9 cellular contexts compared by ENCODE assay signal in genomic region chr7:25565949-25566348, GRCh38.
DNase-seq lines count a peak whose midpoint lies in the region; ATAC-seq, FAIRE-seq and TF ChIP-seq lines count a peak whose summit lies in the region.
"Had no signal": no experiment of that assay in that cellular context is flagged by ENCODE, and none has a peak within 500 bp of the region (broad histone marks: within the 10 kb centered on the region; RNA-seq: fewer than 3 reads in every experiment).

No MANE protein-coding gene starts in this region.

- H3K27ac Mint-ChIP-seq in activated T-helper 2 cell treated with anti-CD3 and anti-CD28 coated beads, Interferon-gamma antibody, Interleukin-2, Interleukin-4, amounts not matched to agents 10 μg/mL and 5 μg/mL and 100 μg/mL, durations not matched to agents 14 hours and 24 hours and 36 hours, result no peak overlapping the region
- H3K27ac Mint-ChIP-seq: activated naive CD4-positive, alpha-beta T cell treated with anti-CD3 and anti-CD28 coated beads, Interleukin-2, amount 50 U/mL, for 72 hours had no signal

- no peaks in the 10 kb centered on the region for H3K36me3 Mint-ChIP-seq in activated T-helper 2 cell treated with anti-CD3 and anti-CD28 coated beads, Interferon-gamma antibody, Interleukin-2, Interleukin-4, amounts not matched to agents 10 μg/mL and 5 μg/mL and 100 μg/mL, durations not matched to agents 14 hours and 24 hours and 36 hours (ENCODE audit: low read depth)
- H3K36me3 Mint-ChIP-seq: activated naive CD4-positive, alpha-beta T cell treated with anti-CD3 and anti-CD28 coated beads, Interleukin-2, amount 50 U/mL, for 72 hours had no signal

- peaks cover 6% of the 10 kb centered on the region for H3K27me3 Mint-ChIP-seq in activated T-helper 2 cell treated with anti-CD3 and anti-CD28 coated beads, Interferon-gamma antibody, Interleukin-2, Interleukin-4, amounts not matched to agents 10 μg/mL and 5 μg/mL and 100 μg/mL, durations not matched to agents 14 hours and 24 hours and 36 hours (ENCODE audit: low read depth)

- H3K4me1 ChIP-seq in osteoblast (ENCODE audit: insufficient read depth, low read length), result no peaks in the 10 kb centered on the region
- no peaks in the 10 kb centered on the region for H3K4me1 ChIP-seq in thyroid gland

- no peak overlapping the region for H3K4me3 Mint-ChIP-seq in activated T-helper 2 cell treated with anti-CD3 and anti-CD28 coated beads, Interferon-gamma antibody, Interleukin-2, Interleukin-4, amounts not matched to agents 10 μg/mL and 5 μg/mL and 100 μg/mL, durations not matched to agents 14 hours and 24 hours and 36 hours (ENCODE audit: low read depth)

- no peaks in the 10 kb centered on the region for H4K20me1 ChIP-seq in osteoblast (ENCODE audit: insufficient read depth, low read length)

- H3K9me3 ChIP-seq in osteoblast (ENCODE audit: low read depth, low read length) (no peaks in the 10 kb centered on the region), thyroid gland (no peaks in the 10 kb centered on the region)

- FAIRE-seq in RCC 7860 (lab: Jason Lieb, UNC), result peak; percentile 92

- H3K27ac ChIP-seq in osteoblast (ENCODE audit: low read depth, low read length) (no peak overlapping the region), thyroid gland (no peak overlapping the region)

- H3K79me2 ChIP-seq in osteoblast (ENCODE audit: insufficient read depth, low read length), result no peaks in the 10 kb centered on the region

- no peaks in the 10 kb centered on the region for H3K27me3 ChIP-seq in osteoblast (ENCODE audit: insufficient read depth, low read length)
- H3K27me3 ChIP-seq in thyroid gland, result no peaks in the 10 kb centered on the region

- no peak overlapping the region for H2AFZ ChIP-seq in osteoblast (ENCODE audit: low read length)

- peaks cover 5% of the 10 kb centered on the region for H3K4me1 Mint-ChIP-seq in activated T-helper 2 cell treated with anti-CD3 and anti-CD28 coated beads, Interferon-gamma antibody, Interleukin-2, Interleukin-4, amounts not matched to agents 10 μg/mL and 5 μg/mL and 100 μg/mL, durations not matched to agents 14 hours and 24 hours and 36 hours (ENCODE audit: low read depth)

- DNase-seq in DMS 273 (lab: John Stamatoyannopoulos, UW; ENCODE audit: unreplicated experiment), result peak; percentile 85
- peak; percentile 75 for DNase-seq in Jurkat, Clone E6-1 (ENCODE audit: low read depth, low spot score)
- peak; percentile 53 for DNase-seq in RCC 7860 (ENCODE audit: low spot score)
- peak; percentile 53 for DNase-seq in activated T-helper 2 cell treated with anti-CD3 and anti-CD28 coated beads, Interferon-gamma antibody, Interleukin-2, Interleukin-4, amounts not matched to agents 10 μg/mL and 5 μg/mL and 100 μg/mL, durations not matched to agents 14 hours and 24 hours and 36 hours (ENCODE audit: low spot score)
- peak; percentile 55 for DNase-seq in fibroblast of the conjunctiva (ENCODE audit: low read depth)
- peak; percentile 45 for DNase-seq in osteoblast (ENCODE audit: insufficient read length, low spot score, missing footprints)
- DNase-seq in thyroid gland, result peak; percentile 48 to 66

- H3K9me3 Mint-ChIP-seq in activated T-helper 2 cell treated with anti-CD3 and anti-CD28 coated beads, Interferon-gamma antibody, Interleukin-2, Interleukin-4, amounts not matched to agents 10 μg/mL and 5 μg/mL and 100 μg/mL, durations not matched to agents 14 hours and 24 hours and 36 hours, result no peaks in the 10 kb centered on the region
- H3K9me3 Mint-ChIP-seq: activated naive CD4-positive, alpha-beta T cell treated with anti-CD3 and anti-CD28 coated beads, Interleukin-2, amount 50 U/mL, for 72 hours had no signal

- 1% methylated on average over 7 of the region's 7 CpGs for WGBS in thyroid gland, 2 donors

- no peak overlapping the region for H3K4me2 ChIP-seq in osteoblast (ENCODE audit: insufficient read depth, low read length)

- TF ChIP-seq CTCF in osteoblast (IDR thresholded peaks at IDR 0.05; ENCODE audit: extremely low read depth, low read depth, low read length) (peak; percentile 100), thyroid gland (IDR thresholded peaks at IDR 0.05) (peak; percentile 98 to 100 (median 99))

- no peak for TF ChIP-seq POLR2A in thyroid gland (IDR thresholded peaks at IDR 0.05)

- no peak for ATAC-seq in GM21447 (IDR thresholded peaks at IDR 0.05; ENCODE audit: unreplicated experiment)
- ATAC-seq: activated naive CD4-positive, alpha-beta T cell treated with anti-CD3 and anti-CD28 coated beads, Interleukin-2, amount 50 U/mL, for 72 hours had no signal

- H3K4me3 ChIP-seq in Jurkat, Clone E6-1 (ENCODE audit: low read length), result no peak overlapping the region
- no peak overlapping the region for H3K4me3 ChIP-seq in osteoblast (ENCODE audit: insufficient read depth, low read length)
- H3K4me3 ChIP-seq in thyroid gland (replicated peaks in 1 of 3), result no peak overlapping the region

- intact Hi-C loops in activated T-helper 2 cell treated with anti-CD3 and anti-CD28 coated beads, Interferon-gamma antibody, Interleukin-2, Interleukin-4, amounts not matched to agents 10 μg/mL and 5 μg/mL and 100 μg/mL, durations not matched to agents 14 hours and 24 hours and 36 hours (cut with micrococcal nuclease), result loop anchor here (1.0 to 2.0 kb wide), 3 partner anchors 175 to 307 kb away; no protein-coding TSS in a partner anchor
- intact Hi-C loops in thyroid gland (cut with DNase I), result loop anchor here (5.0 kb wide), 2 partner anchors 286 to 309 kb away; no protein-coding TSS in a partner anchor

- H3K36me3 ChIP-seq in osteoblast (ENCODE audit: insufficient read depth, low read length) (no peaks in the 10 kb centered on the region), thyroid gland (no peaks in the 10 kb centered on the region)
